8 cellular contexts compared by ENCODE assay signal in the genomic region with DNA sequence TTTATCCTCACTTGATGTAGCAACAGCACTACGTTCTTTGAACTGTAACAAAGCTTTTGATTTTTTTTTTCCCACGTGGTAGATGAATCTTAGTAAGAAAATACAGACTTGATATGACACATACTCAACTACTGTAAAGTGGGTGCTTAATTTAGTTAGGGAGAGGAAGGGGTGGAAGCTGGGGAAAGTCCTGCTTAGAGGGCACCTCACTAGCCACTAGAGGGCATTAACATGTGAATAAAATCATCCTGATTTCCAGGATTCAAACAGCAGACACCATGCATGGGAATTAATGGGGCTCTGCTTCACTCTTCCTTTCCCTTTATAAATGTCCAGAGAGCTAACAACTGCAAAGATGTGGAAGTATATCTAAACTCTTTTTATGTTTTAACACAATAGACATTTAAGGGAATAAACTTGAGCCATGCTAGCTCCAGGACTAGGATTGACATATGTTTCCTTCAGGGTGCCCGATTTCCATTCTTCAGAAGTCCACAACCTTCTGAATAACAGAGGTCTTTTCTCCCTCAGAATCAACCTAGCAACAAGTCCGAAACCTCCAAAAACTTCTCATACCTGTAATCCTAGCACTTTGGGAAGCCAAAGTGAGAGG.
A peak's percentile ranks its signal among the peaks of the same experiment; 100 is the strongest.
DNase-seq lines count a peak whose midpoint lies in the region; ATAC-seq and TF ChIP-seq lines count a peak whose summit lies in the region.

No MANE protein-coding gene starts in this region.

- intact Hi-C loops in activated CD8-positive, alpha-beta T cell treated with anti-CD3 and anti-CD28 coated beads for 36 hours (cut with micrococcal nuclease), result loop anchor here (5.0 to 10.0 kb wide), 2 partner anchors 144 to 251 kb away; a partner anchor contains a TSS
- intact Hi-C loops in sciatic nerve (cut with DNase I), result loop anchor here (10.0 kb wide), 1 partner anchor 254 kb away; a partner anchor contains a TSS

- CTCF ChIA-PET in activated CD8-positive, alpha-beta T cell treated with anti-CD3 and anti-CD28 coated beads for 36 hours (lab: Charles Lee), result interaction anchor here (0.9 to 5.5 kb wide), 36 partner anchors 7 to 354 kb away, joined by 3 to 68 read pairs (median 4); a partner anchor contains a TSS

- no peak overlapping the region for H3K4me3 Mint-ChIP-seq in activated CD8-positive, alpha-beta T cell treated with anti-CD3 and anti-CD28 coated beads for 36 hours

- POLR2A ChIA-PET in activated CD8-positive, alpha-beta T cell treated with anti-CD3 and anti-CD28 coated beads for 36 hours (lab: Charles Lee), result interaction anchor here (0.9 to 3.1 kb wide), 8 partner anchors 22 to 252 kb away, joined by 3 to 10 read pairs (median 4); no protein-coding TSS in a partner anchor

- no peaks in the 10 kb centered on the region for H3K9me3 Mint-ChIP-seq in activated CD8-positive, alpha-beta T cell treated with anti-CD3 and anti-CD28 coated beads for 36 hours

- peak overlapping the region; percentile 66 for H3K27ac Mint-ChIP-seq in activated CD8-positive, alpha-beta T cell treated with anti-CD3 and anti-CD28 coated beads for 36 hours

- H3K36me3 ChIP-seq in KOPT-K1 (ENCODE audit: insufficient read depth, low read length), result no peaks in the 10 kb centered on the region

- peak; percentile 60 for ATAC-seq in activated CD8-positive, alpha-beta T cell treated with anti-CD3 and anti-CD28 coated beads for 36 hours
- ATAC-seq in sciatic nerve, result peak; percentile 66

- H3K4me1 Mint-ChIP-seq in activated CD8-positive, alpha-beta T cell treated with anti-CD3 and anti-CD28 coated beads for 36 hours (ENCODE audit: low read depth), result peaks cover 68% of the 10 kb centered on the region

- H3K36me3 Mint-ChIP-seq in activated CD8-positive, alpha-beta T cell treated with anti-CD3 and anti-CD28 coated beads for 36 hours (ENCODE audit: low read depth), result peaks cover 8% of the 10 kb centered on the region

- H3K9me3 ChIP-seq in KOPT-K1 (ENCODE audit: insufficient read depth, low read length, poor library complexity, severe bottlenecking), result no peaks in the 10 kb centered on the region

- TF ChIP-seq CTCF in activated CD8-positive, alpha-beta T cell treated with anti-CD3 and anti-CD28 coated beads for 36 hours (IDR thresholded peaks at IDR 0.05), result peak; percentile 68

- H3K27ac ChIP-seq in KOPT-K1 (ENCODE audit: low read depth, low read length, poor library complexity, severe bottlenecking), result peak overlapping the region; percentile 76

- no peaks in the 10 kb centered on the region for H3K27me3 Mint-ChIP-seq in activated CD8-positive, alpha-beta T cell treated with anti-CD3 and anti-CD28 coated beads for 36 hours

- DNase-seq in NCI-H1436 (lab: John Stamatoyannopoulos, UW) (peak; percentile 6), NCI-H1436 treated with DMSO at 0.1 percent for 48 hours (lab: John Stamatoyannopoulos, UW) (no peak), globus pallidus (ENCODE audit: low spot score) (peak; percentile 60), sciatic nerve (ENCODE audit: low spot score) (no peak), NCI-H2227 treated with DMSO at 0.1 percent for 48 hours (lab: John Stamatoyannopoulos, UW) (no peak), NCI-H1092 (lab: John Stamatoyannopoulos, UW) (no peak)
- DNase-seq in activated CD8-positive, alpha-beta T cell treated with anti-CD3 and anti-CD28 coated beads for 36 hours, result peak; percentile 45

Comparison
In these comparisons a context has a peak if more than half of its experiments do, and no peak if none do; other contexts are left out.
1. DNase-seq: peak in NCI-H1436 (single experiment), activated CD8-positive, alpha-beta T cell treated with anti-CD3 and anti-CD28 coated beads for 36 hours (single experiment) and globus pallidus (single experiment); none in NCI-H1436 treated with DMSO at 0.1 percent for 48 hours (single experiment), sciatic nerve (single experiment), NCI-H2227 treated with DMSO at 0.1 percent for 48 hours (single experiment) and NCI-H1092 (single experiment).